12 cellular contexts compared by ENCODE assay signal in genomic region chr14:75577090-75577489, GRCh38. TPM values are rescaled to one million over a fixed set of nuclear protein-coding genes. Genes with fewer than 3 reads are reported as not detected.
A peak's percentile ranks its signal among the peaks of the same experiment; 100 is the strongest.
DNase-seq lines count a peak whose midpoint lies in the region; ATAC-seq and TF ChIP-seq lines count a peak whose summit lies in the region.
"Had no signal": no experiment of that assay in that cellular context is flagged by ENCODE, and none has a peak within 500 bp of the region (broad histone marks: within the 10 kb centered on the region; RNA-seq: fewer than 3 reads in every experiment).

No MANE protein-coding gene starts in this region.

- H3K27ac ChIP-seq in esophagus muscularis mucosa (replicated peaks in 1 of 4): peak overlapping the region; percentile 82 to 91 (median 84)
- H3K27ac ChIP-seq: SJSA1 had no signal

- H3K27me3 Mint-ChIP-seq in activated CD8-positive, alpha-beta T cell treated with anti-CD3 and anti-CD28 coated beads for 36 hours: peaks cover 4% of the 10 kb centered on the region
- H3K27me3 Mint-ChIP-seq in activated CD8-positive, alpha-beta T cell treated with anti-CD3 and anti-CD28 coated beads, Interleukin-2, amount 10 ng/mL, durations not matched to agents 7 days and 5 days (ENCODE audit: low read depth): peaks cover 5% of the 10 kb centered on the region
- H3K27me3 Mint-ChIP-seq in IgD-negative memory B cell: peaks cover 9% of the 10 kb centered on the region
- H3K27me3 Mint-ChIP-seq in stimulated activated naive B cell treated with anti-CD40 and anti-IgM and Interleukin-4, amounts not matched to agents 10 μg/mL and 1 μg/mL and 100 μg/mL, for 72 hours: peaks cover 7 to 14% of the 10 kb centered on the region in 2 donors

- CTCF ChIA-PET in activated CD8-positive, alpha-beta T cell treated with anti-CD3 and anti-CD28 coated beads for 36 hours (lab: Charles Lee): interaction anchor here (0.8 to 12.0 kb wide), 50 partner anchors 9 to 411 kb away, joined by 3 to 281 read pairs (median 5); partner anchors contain the start of genes ERG28, IFT43 and TTLL5
- CTCF ChIA-PET in activated CD8-positive, alpha-beta T cell treated with anti-CD3 and anti-CD28 coated beads, Interleukin-2, amount 10 ng/mL, durations not matched to agents 7 days and 5 days (lab: Charles Lee): interaction anchor here (0.7 to 7.6 kb wide), 48 partner anchors 8 to 409 kb away, joined by 3 to 255 read pairs (median 4); partner anchors contain the start of genes BATF, ERG28, IFT43 and TGFB3

- H3K4me1 Mint-ChIP-seq in activated CD8-positive, alpha-beta T cell treated with anti-CD3 and anti-CD28 coated beads for 36 hours (ENCODE audit: low read depth): peaks cover 20% of the 10 kb centered on the region
- peaks cover 18% of the 10 kb centered on the region for H3K4me1 Mint-ChIP-seq in activated CD8-positive, alpha-beta T cell treated with anti-CD3 and anti-CD28 coated beads, Interleukin-2, amount 10 ng/mL, durations not matched to agents 7 days and 5 days (ENCODE audit: low read depth)
- peaks cover 6 to 9% (median 9%) of the 10 kb centered on the region in 3 donors for H3K4me1 Mint-ChIP-seq in IgD-negative memory B cell
- peaks cover 26 to 37% of the 10 kb centered on the region in 2 donors for H3K4me1 Mint-ChIP-seq in stimulated activated naive B cell treated with anti-CD40 and anti-IgM and Interleukin-4, amounts not matched to agents 10 μg/mL and 1 μg/mL and 100 μg/mL, for 72 hours

- no peaks in the 10 kb centered on the region for H3K36me3 Mint-ChIP-seq in activated CD8-positive, alpha-beta T cell treated with anti-CD3 and anti-CD28 coated beads for 36 hours (ENCODE audit: low read depth)
- no peaks in the 10 kb centered on the region for H3K36me3 Mint-ChIP-seq in activated CD8-positive, alpha-beta T cell treated with anti-CD3 and anti-CD28 coated beads, Interleukin-2, amount 10 ng/mL, durations not matched to agents 7 days and 5 days (ENCODE audit: low read depth)
- no peaks in the 10 kb centered on the region for H3K36me3 Mint-ChIP-seq in IgD-negative memory B cell
- H3K36me3 Mint-ChIP-seq in stimulated activated naive B cell treated with anti-CD40 and anti-IgM and Interleukin-4, amounts not matched to agents 10 μg/mL and 1 μg/mL and 100 μg/mL, for 72 hours: peaks cover 1 to 8% of the 10 kb centered on the region in 2 donors

- ATAC-seq in activated CD8-positive, alpha-beta T cell treated with anti-CD3 and anti-CD28 coated beads for 36 hours: no peak
- ATAC-seq in activated CD8-positive, alpha-beta T cell treated with anti-CD3 and anti-CD28 coated beads, Interleukin-2, amount 10 ng/mL, durations not matched to agents 7 days and 5 days: no peak
- peak; percentile 78 to 81 for ATAC-seq in stimulated activated naive B cell treated with anti-CD40 and anti-IgM and Interleukin-4, amounts not matched to agents 10 μg/mL and 1 μg/mL and 100 μg/mL, for 72 hours (replicated peaks)
- no peak for ATAC-seq in GM18505 (IDR thresholded peaks at IDR 0.05; ENCODE audit: unreplicated experiment)

- no peaks in the 10 kb centered on the region for H3K36me3 ChIP-seq in esophagus muscularis mucosa
- H3K36me3 ChIP-seq: neutrophil, SJSA1 had no signal

- H3K4me3 ChIP-seq in esophagus muscularis mucosa: no peak overlapping the region

- TF ChIP-seq POLR2A in esophagus muscularis mucosa (IDR thresholded peaks at IDR 0.05; ENCODE audit: low read depth): no peak
- no peak for TF ChIP-seq POLR2A in GM18505 (IDR thresholded peaks at IDR 0.05; ENCODE audit: borderline replicate concordance, extremely low read depth, insufficient read depth, insufficient read length)

- 65% methylated on average over 3 of the region's 3 CpGs for WGBS in esophagus muscularis mucosa

- no peak for TF ChIP-seq EP300 in esophagus muscularis mucosa (IDR thresholded peaks at IDR 0.05)

- DNase-seq in activated CD8-positive, alpha-beta T cell treated with anti-CD3 and anti-CD28 coated beads for 36 hours: peak; percentile 38
- DNase-seq in activated CD8-positive, alpha-beta T cell treated with anti-CD3 and anti-CD28 coated beads, Interleukin-2, amount 10 ng/mL, durations not matched to agents 7 days and 5 days: no peak
- DNase-seq in esophagus muscularis mucosa (ENCODE audit: extremely low spot score) (no peak), NCI-H2081 (lab: John Stamatoyannopoulos, UW) (no peak)
- DNase-seq in stimulated activated naive B cell treated with anti-CD40 and anti-IgM and Interleukin-4, amounts not matched to agents 10 μg/mL and 1 μg/mL and 100 μg/mL, for 72 hours: peak; percentile 39
- no peak for DNase-seq in effector CD4-positive, alpha-beta T cell

- H3K9me3 Mint-ChIP-seq in activated CD8-positive, alpha-beta T cell treated with anti-CD3 and anti-CD28 coated beads for 36 hours: no peaks in the 10 kb centered on the region
- H3K9me3 Mint-ChIP-seq in activated CD8-positive, alpha-beta T cell treated with anti-CD3 and anti-CD28 coated beads, Interleukin-2, amount 10 ng/mL, durations not matched to agents 7 days and 5 days (ENCODE audit: insufficient read depth): no peaks in the 10 kb centered on the region
- no peaks in the 10 kb centered on the region for H3K9me3 Mint-ChIP-seq in IgD-negative memory B cell
- no peaks in the 10 kb centered on the region for H3K9me3 Mint-ChIP-seq in stimulated activated naive B cell treated with anti-CD40 and anti-IgM and Interleukin-4, amounts not matched to agents 10 μg/mL and 1 μg/mL and 100 μg/mL, for 72 hours
- H3K9me3 Mint-ChIP-seq: activated T-cell treated with anti-CD3 and anti-CD28 coated beads, Interleukin-2, amount 50 U/mL, for 72 hours; stimulated activated naive CD8-positive, alpha-beta T cell treated with anti-CD3 and anti-CD28 coated beads, Interleukin-15, Interleukin-2, amounts not matched to agents 100 ng/mL and 50 ng/mL, for 24 hours had no signal

- no peaks in the 10 kb centered on the region for H3K27me3 ChIP-seq in esophagus muscularis mucosa
- H3K27me3 ChIP-seq: SJSA1 had no signal

- H3K9me3 ChIP-seq in esophagus muscularis mucosa: no peaks in the 10 kb centered on the region
- H3K9me3 ChIP-seq: neutrophil, SJSA1 had no signal

- no peak overlapping the region for H3K27ac Mint-ChIP-seq in activated CD8-positive, alpha-beta T cell treated with anti-CD3 and anti-CD28 coated beads for 36 hours
- H3K27ac Mint-ChIP-seq in activated CD8-positive, alpha-beta T cell treated with anti-CD3 and anti-CD28 coated beads, Interleukin-2, amount 10 ng/mL, durations not matched to agents 7 days and 5 days: no peak overlapping the region
- no peak overlapping the region for H3K27ac Mint-ChIP-seq in IgD-negative memory B cell
- H3K27ac Mint-ChIP-seq in stimulated activated naive B cell treated with anti-CD40 and anti-IgM and Interleukin-4, amounts not matched to agents 10 μg/mL and 1 μg/mL and 100 μg/mL, for 72 hours: peak overlapping the region; percentile 91

- POLR2A ChIA-PET in activated CD8-positive, alpha-beta T cell treated with anti-CD3 and anti-CD28 coated beads for 36 hours (lab: Charles Lee): interaction anchor here (1.2 to 1.5 kb wide), 3 partner anchors 9 to 275 kb away, joined by 3 to 4 read pairs (median 3); no protein-coding TSS in a partner anchor
- POLR2A ChIA-PET in activated CD8-positive, alpha-beta T cell treated with anti-CD3 and anti-CD28 coated beads, Interleukin-2, amount 10 ng/mL, durations not matched to agents 7 days and 5 days (lab: Charles Lee): interaction anchor here (1.5 kb wide), 1 partner anchor 16 kb away, joined by 4 read pairs; no protein-coding TSS in a partner anchor

- H3K4me3 Mint-ChIP-seq in activated CD8-positive, alpha-beta T cell treated with anti-CD3 and anti-CD28 coated beads for 36 hours: peak overlapping the region; percentile 77
- no peak overlapping the region for H3K4me3 Mint-ChIP-seq in activated CD8-positive, alpha-beta T cell treated with anti-CD3 and anti-CD28 coated beads, Interleukin-2, amount 10 ng/mL, durations not matched to agents 7 days and 5 days
- peak overlapping the region in 3 of 4 donors; percentile 86 to 100 (median 97) for H3K4me3 Mint-ChIP-seq in IgD-negative memory B cell
- peak overlapping the region in 1 of 2 donors; percentile 94 for H3K4me3 Mint-ChIP-seq in stimulated activated naive B cell treated with anti-CD40 and anti-IgM and Interleukin-4, amounts not matched to agents 10 μg/mL and 1 μg/mL and 100 μg/mL, for 72 hours

- no peak for TF ChIP-seq CTCF in activated CD8-positive, alpha-beta T cell treated with anti-CD3 and anti-CD28 coated beads for 36 hours (IDR thresholded peaks at IDR 0.05)
- no peak for TF ChIP-seq CTCF in esophagus muscularis mucosa (IDR thresholded peaks at IDR 0.05)

- peaks cover 17 to 39% (median 28%) of the 10 kb centered on the region in 4 donors for H3K4me1 ChIP-seq in esophagus muscularis mucosa

- intact Hi-C loops in activated CD8-positive, alpha-beta T cell treated with anti-CD3 and anti-CD28 coated beads for 36 hours (cut with micrococcal nuclease): loop anchor here (1.0 kb wide), 1 partner anchor 77 kb away; no protein-coding TSS in a partner anchor
- intact Hi-C loops in esophagus muscularis mucosa (cut with DNase I): no loop called here

RNA-seq across cellular contexts. Expression of gene FLVCR2, which starts 1.3 kb away (rescaled TPM):
- total RNA-seq in activated CD8-positive, alpha-beta T cell treated with anti-CD3 and anti-CD28 coated beads for 36 hours: 1 to 10 TPM in 1 of 2 experiments, under 1 TPM in 1; 0.50 to 4.4 TPM
- total RNA-seq in activated CD8-positive, alpha-beta T cell treated with anti-CD3 and anti-CD28 coated beads, Interleukin-2, amount 10 ng/mL, durations not matched to agents 7 days and 5 days: 1 to 10 TPM in 1 of 2 experiments, under 1 TPM in 1; 0.79 to 5.5 TPM
- 0.29 TPM for polyA plus RNA-seq in IgD-negative memory B cell
- 1 to 10 TPM; 2.5 to 7.5 (median 4.6) TPM for total RNA-seq in esophagus muscularis mucosa

RNA-seq across cellular contexts. Expression of gene BATF, which starts 54.8 kb away (rescaled TPM):
- 10 to 100 TPM; 46.4 to 47.0 TPM for total RNA-seq in activated CD8-positive, alpha-beta T cell treated with anti-CD3 and anti-CD28 coated beads for 36 hours
- total RNA-seq in activated CD8-positive, alpha-beta T cell treated with anti-CD3 and anti-CD28 coated beads, Interleukin-2, amount 10 ng/mL, durations not matched to agents 7 days and 5 days: 10 to 100 TPM; 41.3 to 41.6 TPM
- 21.9 TPM for polyA plus RNA-seq in IgD-negative memory B cell
- 10 to 100 TPM in 1 of 4 donors, 1 to 10 TPM in 3; 1.7 to 37.3 (median 4.4) TPM for total RNA-seq in esophagus muscularis mucosa
- total RNA-seq: SJSA1 had no signal

Comparison
In these comparisons a context has a peak if more than half of its experiments do, and no peak if none do; other contexts are left out.
1. DNase-seq: peak in activated CD8-positive, alpha-beta T cell treated with anti-CD3 and anti-CD28 coated beads for 36 hours (single experiment) and stimulated activated naive B cell treated with anti-CD40 and anti-IgM and Interleukin-4, amounts not matched to agents 10 μg/mL and 1 μg/mL and 100 μg/mL, for 72 hours (single experiment); none in activated CD8-positive, alpha-beta T cell treated with anti-CD3 and anti-CD28 coated beads, Interleukin-2, amount 10 ng/mL, durations not matched to agents 7 days and 5 days (single experiment), esophagus muscularis mucosa (single experiment), effector CD4-positive, alpha-beta T cell (single experiment) and NCI-H2081 (0 of 2).
2. ATAC-seq: peak in stimulated activated naive B cell treated with anti-CD40 and anti-IgM and Interleukin-4, amounts not matched to agents 10 μg/mL and 1 μg/mL and 100 μg/mL, for 72 hours (2 of 2); none in activated CD8-positive, alpha-beta T cell treated with anti-CD3 and anti-CD28 coated beads for 36 hours (single experiment), activated CD8-positive, alpha-beta T cell treated with anti-CD3 and anti-CD28 coated beads, Interleukin-2, amount 10 ng/mL, durations not matched to agents 7 days and 5 days (single experiment) and GM18505 (single experiment).